Comparison of ENCODE assay signal across 21 cellular contexts in genomic region chr5:58135571-58136335, GRCh38.
A peak's percentile ranks its signal among the peaks of the same experiment; 100 is the strongest.
DNase-seq lines count a peak whose midpoint lies in the region; ATAC-seq, FAIRE-seq and TF ChIP-seq lines count a peak whose summit lies in the region.
"Had no signal": no experiment of that assay in that cellular context is flagged by ENCODE, and none has a peak within 500 bp of the region (broad histone marks: within the 10 kb centered on the region; RNA-seq: fewer than 3 reads in every experiment).

No MANE protein-coding gene starts in this region.

- TF ChIP-seq POLR2A in right lobe of liver (IDR thresholded peaks at IDR 0.05) = no peak
- TF ChIP-seq POLR2A in erythroblast (IDR thresholded peaks at IDR 0.05; ENCODE audit: low read length) = no peak

- TF ChIP-seq CTCF in astrocyte of the spinal cord (IDR thresholded peaks at IDR 0.05; ENCODE audit: low read depth, low read length) = no peak
- TF ChIP-seq CTCF in foreskin fibroblast (IDR thresholded peaks at IDR 0.05; ENCODE audit: low read depth, low read length) = no peak
- TF ChIP-seq CTCF in right lobe of liver (IDR thresholded peaks at IDR 0.05) = no peak

- H3K4me3 ChIP-seq in ACC112 (ENCODE audit: low read depth, low read length) (peak overlapping the region; percentile 31; the same call in 1 of the 2 replicates), astrocyte of the spinal cord (ENCODE audit: low read depth, low read length) (no peak overlapping the region), foreskin fibroblast (ENCODE audit: low read depth in 1 of 2, low read length in 2 of 2) (no peak overlapping the region), right lobe of liver (no peak overlapping the region)
- H3K4me3 ChIP-seq: Peyer's patch, upper lobe of right lung had no signal

- WGBS in right lobe of liver (ENCODE audit: insufficient coverage, low coverage, low lambda C conversion rate, missing lambda C conversion rate) = 65% methylated on average over 5 of the region's 5 CpGs

- peak overlapping the region; percentile 35 for H2AFZ ChIP-seq in ACC112 (ENCODE audit: low read length, unreplicated experiment)

- H3K4me1 ChIP-seq in ACC112 (ENCODE audit: control insufficient read depth, insufficient read depth, low read length, unreplicated experiment) = peaks cover 33% of the 10 kb centered on the region
- H3K4me1 ChIP-seq in right lobe of liver = no peaks in the 10 kb centered on the region
- H3K4me1 ChIP-seq: Caco-2, Peyer's patch, upper lobe of right lung had no signal

- ATAC-seq in right lobe of liver (no peak), GM18867 (IDR thresholded peaks at IDR 0.05; ENCODE audit: unreplicated experiment) (no peak)
- ATAC-seq: activated CD8-positive, alpha-beta T cell treated with anti-CD3 and anti-CD28 coated beads for 36 hours; natural killer cell; upper lobe of right lung had no signal

- H3K27ac ChIP-seq in ACC112 (ENCODE audit: low read depth, low read length) = peak overlapping the region; percentile 90
- no peak overlapping the region for H3K27ac ChIP-seq in right lobe of liver
- H3K27ac ChIP-seq: Peyer's patch, upper lobe of right lung, WERI-Rb-1 had no signal

- H3K9me3 ChIP-seq in right lobe of liver = no peaks in the 10 kb centered on the region
- H3K9me3 ChIP-seq: Caco-2, Peyer's patch, upper lobe of right lung had no signal

- in situ Hi-C loops in astrocyte of the spinal cord (cut with HindIII; ENCODE audit: low sequenced_read_pairs) = no loop called here

- DNase-seq in HCEC 1CT (peak; percentile 71), astrocyte of the spinal cord (ENCODE audit: low read depth, low spot score) (peak; percentile 43), foreskin fibroblast (peak; percentile 85 to 88), right lobe of liver (no peak), erythroblast (lab: John Stamatoyannopoulos, UW) (no peak), RCC 7860 (ENCODE audit: low spot score) (no peak)
- DNase-seq: activated CD8-positive, alpha-beta T cell treated with anti-CD3 and anti-CD28 coated beads for 36 hours; Caco-2; GF-D8; immature natural killer cell; natural killer cell; NCI-H1092; Peyer's patch; stimulated activated CD4-positive, alpha-beta T cell treated with anti-CD3 and anti-CD28 coated beads, Interleukin-12 subunit alpha, Interleukin-12 subunit beta, amount 100 ng/mL, for 4 hours; stimulated activated naive CD4-positive, alpha-beta T cell treated with Interleukin-2 at 50 U/mL for 16 hours; SW 1271; upper lobe of right lung; WERI-Rb-1 had no signal

- no peaks in the 10 kb centered on the region for H3K27me3 ChIP-seq in ACC112 (ENCODE audit: insufficient read depth, low read length)
- no peaks in the 10 kb centered on the region for H3K27me3 ChIP-seq in right lobe of liver
- H3K27me3 ChIP-seq: Peyer's patch, upper lobe of right lung had no signal

- FAIRE-seq in RCC 7860 (lab: Jason Lieb, UNC) = no peak
- FAIRE-seq: GM19239 had no signal

- intact Hi-C loops in right lobe of liver (cut with DNase I) = no loop called here

- H3K36me3 ChIP-seq in ACC112 (ENCODE audit: insufficient read depth, low read length) (no peaks in the 10 kb centered on the region), right lobe of liver (no peaks in the 10 kb centered on the region)
- H3K36me3 ChIP-seq: Peyer's patch, upper lobe of right lung, WERI-Rb-1 had no signal

- H3K79me2 ChIP-seq in ACC112 (ENCODE audit: control insufficient read depth, insufficient read depth, low read length, unreplicated experiment) = no peaks in the 10 kb centered on the region

Comparison
In these comparisons a context has a peak if more than half of its experiments do, and no peak if none do; other contexts are left out.
1. DNase-seq: peak in HCEC 1CT (single experiment), astrocyte of the spinal cord (single experiment) and foreskin fibroblast (2 of 2); none in right lobe of liver (0 of 3), erythroblast (0 of 2) and RCC 7860 (single experiment).